ENCODE assay signal across 8 cellular contexts in genomic region chr7:38363379-38363778, GRCh38.
DNase-seq lines count a peak whose midpoint lies in the region; ATAC-seq, FAIRE-seq and TF ChIP-seq lines count a peak whose summit lies in the region.
"Not testable (repeated sequence)": the region's sequence is repeated elsewhere in the genome, so short reads cannot be mapped to it uniquely, and the experiment has no call there.

No MANE protein-coding gene starts in this region.

- CTCF ChIA-PET in activated CD8-positive, alpha-beta T cell treated with anti-CD3 and anti-CD28 coated beads, Interleukin-2, amount 10 ng/mL, durations not matched to agents 7 days and 5 days (lab: Charles Lee) = interaction anchor here (0.6 to 3.6 kb wide), 17 partner anchors 9 to 446 kb away, joined by 3 to 32 read pairs (median 4); partner anchors contain the start of gene STARD3NL

- TF ChIP-seq CTCF in GM12873 (IDR thresholded peaks at IDR 0.05; ENCODE audit: insufficient read depth, low read depth, low read length, missing control alignments) (peak; percentile 77), RWPE2 (IDR thresholded peaks at IDR 0.05; ENCODE audit: poor library complexity, severe bottlenecking) (peak; percentile 35), bronchial epithelial cell (IDR thresholded peaks at IDR 0.05; ENCODE audit: insufficient read depth, low read length, severe bottlenecking) (peak; percentile 65), hepatocyte (IDR thresholded peaks at IDR 0.05; ENCODE audit: poor library complexity) (peak; percentile 43), smooth muscle cell (IDR thresholded peaks at IDR 0.05; ENCODE audit: borderline replicate concordance, insufficient read depth, poor library complexity, severe bottlenecking) (peak; percentile 44)

- H4K20me1 ChIP-seq in hepatocyte (ENCODE audit: insufficient read depth, poor library complexity, severe bottlenecking); smooth muscle cell (ENCODE audit: low read depth): not testable (repeated sequence)

- not testable (repeated sequence) for H3K9me2 ChIP-seq in hepatocyte (replicated peaks; ENCODE audit: insufficient read depth)

- H3K9ac ChIP-seq in smooth muscle cell (ENCODE audit: low read depth) = not testable (repeated sequence)

- H3K4me2 ChIP-seq in hepatocyte, smooth muscle cell: not testable (repeated sequence)

- not testable (repeated sequence) for H3K79me2 ChIP-seq in hepatocyte; smooth muscle cell (ENCODE audit: low read depth)

- H3K4me1 Mint-ChIP-seq in activated CD8-positive, alpha-beta T cell treated with anti-CD3 and anti-CD28 coated beads, Interleukin-2, amount 10 ng/mL, durations not matched to agents 7 days and 5 days (ENCODE audit: low read depth) = peaks cover 65% of the 10 kb centered on the region

- not testable (repeated sequence) for H3F3A ChIP-seq in smooth muscle cell (ENCODE audit: low read depth)

- H3K4me1 ChIP-seq in RWPE2 (ENCODE audit: insufficient read depth, poor library complexity, severe bottlenecking); hepatocyte (ENCODE audit: insufficient read depth); smooth muscle cell (ENCODE audit: low read depth): not testable (repeated sequence)

- DNase-seq in A172 (ENCODE audit: low spot score) = peak; percentile 34
- DNase-seq in KG1 (lab: John Stamatoyannopoulos, UW) = peak; percentile 26
- not testable (repeated sequence) for DNase-seq in RWPE2 (ENCODE audit: low spot score); bronchial epithelial cell (ENCODE audit: low read depth); smooth muscle cell (lab: John Stamatoyannopoulos, UW; ENCODE audit: unreplicated experiment)
- peak; percentile 81 for DNase-seq in activated CD8-positive, alpha-beta T cell treated with anti-CD3 and anti-CD28 coated beads, Interleukin-2, amount 10 ng/mL, durations not matched to agents 7 days and 5 days
- DNase-seq in hepatocyte (ENCODE audit: low spot score) = peak; percentile 39

- not testable (repeated sequence) for H3K9me3 Mint-ChIP-seq in activated CD8-positive, alpha-beta T cell treated with anti-CD3 and anti-CD28 coated beads, Interleukin-2, amount 10 ng/mL, durations not matched to agents 7 days and 5 days (ENCODE audit: insufficient read depth)

- H3K36me3 Mint-ChIP-seq in activated CD8-positive, alpha-beta T cell treated with anti-CD3 and anti-CD28 coated beads, Interleukin-2, amount 10 ng/mL, durations not matched to agents 7 days and 5 days (ENCODE audit: low read depth) = peaks cover 50% of the 10 kb centered on the region

- ATAC-seq in RWPE2 (ENCODE audit: low read depth) = peak; percentile 20; the same call in 1 of the 3 replicates
- peak; percentile 46 for ATAC-seq in activated CD8-positive, alpha-beta T cell treated with anti-CD3 and anti-CD28 coated beads, Interleukin-2, amount 10 ng/mL, durations not matched to agents 7 days and 5 days

- not testable (repeated sequence) for H3K36me3 ChIP-seq in RWPE2 (ENCODE audit: low read depth); bronchial epithelial cell (ENCODE audit: control insufficient read depth, insufficient read depth, low read length); hepatocyte (replicated peaks; ENCODE audit: insufficient read depth, low read depth); smooth muscle cell (ENCODE audit: low read depth)

- POLR2A ChIA-PET in activated CD8-positive, alpha-beta T cell treated with anti-CD3 and anti-CD28 coated beads, Interleukin-2, amount 10 ng/mL, durations not matched to agents 7 days and 5 days (lab: Charles Lee) = interaction anchor here (1.0 kb wide), 1 partner anchor 148 kb away, joined by 3 read pairs; no protein-coding TSS in a partner anchor

- H2AFZ ChIP-seq in hepatocyte; smooth muscle cell (ENCODE audit: low read depth): not testable (repeated sequence)

- not testable (repeated sequence) for H3K27ac ChIP-seq in RWPE2 (ENCODE audit: poor library complexity, severe bottlenecking); hepatocyte; smooth muscle cell (ENCODE audit: low read depth)

- H3K4me3 ChIP-seq in RWPE2 (ENCODE audit: severe bottlenecking); bronchial epithelial cell (ENCODE audit: low read depth, low read length); hepatocyte; smooth muscle cell: not testable (repeated sequence)

- H3K9me3 ChIP-seq in RWPE2 (ENCODE audit: severe bottlenecking); hepatocyte (ENCODE audit: low read depth); smooth muscle cell (replicated peaks; ENCODE audit: low read depth): not testable (repeated sequence)

- not testable (repeated sequence) for H3K27me3 Mint-ChIP-seq in activated CD8-positive, alpha-beta T cell treated with anti-CD3 and anti-CD28 coated beads, Interleukin-2, amount 10 ng/mL, durations not matched to agents 7 days and 5 days (ENCODE audit: low read depth)

- 4% methylated on average over 3 of the region's 3 CpGs for WGBS in hepatocyte (ENCODE audit: low lambda C conversion rate, missing lambda C conversion rate)
- WGBS in smooth muscle cell (ENCODE audit: low lambda C conversion rate) = 12% methylated on average over 3 of the region's 3 CpGs

- not testable (repeated sequence) for FAIRE-seq in bronchial epithelial cell (lab: Jason Lieb, UNC)

- peak overlapping the region; percentile 91 for H3K4me3 Mint-ChIP-seq in activated CD8-positive, alpha-beta T cell treated with anti-CD3 and anti-CD28 coated beads, Interleukin-2, amount 10 ng/mL, durations not matched to agents 7 days and 5 days

- H3K27ac Mint-ChIP-seq in activated CD8-positive, alpha-beta T cell treated with anti-CD3 and anti-CD28 coated beads, Interleukin-2, amount 10 ng/mL, durations not matched to agents 7 days and 5 days = peak overlapping the region; percentile 95

- H3K27me3 ChIP-seq in RWPE2 (ENCODE audit: insufficient read depth, poor library complexity, severe bottlenecking); bronchial epithelial cell (ENCODE audit: control insufficient read depth, insufficient read depth, low read length); hepatocyte; smooth muscle cell (ENCODE audit: low read depth): not testable (repeated sequence)
